In genomic region chr6:64062960-64063683, GRCh38 we compare ENCODE assay signal across 1 cellular context.
TF ChIP-seq lines count a peak whose summit lies in the region.

No MANE protein-coding gene starts in this region.

TF ChIP-seq in HepG2, 621 proteins besides CTCF, POLR2A, EP300 and RAD21:
- TF ChIP-seq CREB1 (IDR thresholded peaks at IDR 0.05) (0 out of 2 replicates have a peak, but pooled peaks have one; percentile 5), CREB1 (CRISPR knock-in tag; IDR thresholded peaks at IDR 0.05) (no peak), ZUFSP (CRISPR knock-in tag; IDR thresholded peaks at IDR 0.05; ENCODE audit: borderline replicate concordance) (no peak), MAFK (conservative IDR thresholded peaks at IDR 0.05 in 1 of 2, IDR thresholded peaks at IDR 0.05 in 1 of 2; ENCODE audit: low read length in 2 of 2) (peak in 1 of 2 experiments; percentile 4; a peak in 1 of 4 replicates), ZNF234 (CRISPR knock-in tag; conservative IDR thresholded peaks at IDR 0.05) (no peak), ZNF230 (CRISPR knock-in tag; IDR thresholded peaks at IDR 0.05) (no peak), MAFF (IDR thresholded peaks at IDR 0.05; ENCODE audit: low read depth, low read length) (0 out of 2 replicates have a peak, but pooled peaks have one; percentile 6), ZNF34 (CRISPR knock-in tag; IDR thresholded peaks at IDR 0.05; ENCODE audit: borderline replicate concordance) (no peak)
TF ChIP-seq in HepG2: peak in this region for 3.
